Comparison of ENCODE assay signal across 16 cellular contexts in the genomic region with DNA sequence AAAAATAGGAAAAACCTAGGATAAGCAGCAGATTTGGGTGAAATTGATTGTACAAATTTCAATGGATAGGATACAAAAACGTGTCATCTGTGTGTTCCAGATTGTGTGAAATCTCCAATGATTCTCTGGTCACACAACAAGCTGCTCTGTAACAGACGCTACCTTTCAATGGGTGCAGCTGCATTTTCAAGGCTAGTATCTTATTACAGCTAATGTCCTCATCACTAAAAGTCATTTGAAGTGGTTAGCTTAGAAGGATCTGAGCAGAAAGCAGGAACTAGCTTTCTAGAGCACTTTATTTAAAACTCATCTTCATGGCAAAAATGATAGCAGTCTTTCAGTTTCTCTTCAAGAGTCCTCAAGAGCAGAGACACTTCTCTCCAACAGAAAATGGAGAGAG.
"Had no signal": no experiment of that assay in that cellular context is flagged by ENCODE, and none has a peak within 500 bp of the region (broad histone marks: within the 10 kb centered on the region; RNA-seq: fewer than 3 reads in every experiment).

No MANE protein-coding gene starts in this region.

- H3K27ac ChIP-seq: colonic mucosa, foreskin keratinocyte, stomach had no signal

- DNase-seq: activated CD4-positive, alpha-beta memory T cell treated with anti-CD3 and anti-CD28 coated beads for 36 hours; activated CD4-positive, CD25-positive, alpha-beta regulatory T cell treated with anti-CD3 and anti-CD28 coated beads, Interleukin-2, amount 50 U/mL, for 72 hours; activated gamma-delta T cell; activated naive CD8-positive, alpha-beta T cell treated with anti-CD3 and anti-CD28 coated beads for 36 hours; activated T-cell treated with anti-CD3 and anti-CD28 coated beads, Interleukin-2, amount 50 U/mL, for 48 hours; caudate nucleus; colonic mucosa; effector CD4-positive, alpha-beta T cell; head of caudate nucleus; left colon; naive B cell; retina; stimulated activated CD4-positive, alpha-beta T cell treated with anti-CD3 and anti-CD28 coated beads, Interleukin-4, amount 100 ng/mL, for 4 hours; stomach had no signal

- H3K4me3 ChIP-seq: colonic mucosa, lung, stomach had no signal

- H3K9me3 ChIP-seq: colonic mucosa, stomach had no signal

- H3K9me3 Mint-ChIP-seq: naive B cell had no signal

- H3K27ac Mint-ChIP-seq: activated CD4-positive, alpha-beta memory T cell treated with anti-CD3 and anti-CD28 coated beads for 36 hours; activated naive CD8-positive, alpha-beta T cell treated with anti-CD3 and anti-CD28 coated beads for 36 hours; naive B cell had no signal

- H3K36me3 ChIP-seq: colonic mucosa, stomach had no signal

- H3K4me1 ChIP-seq: colonic mucosa, foreskin keratinocyte, stomach had no signal

- ATAC-seq: left colon had no signal

- H3K4me3 Mint-ChIP-seq: activated CD4-positive, alpha-beta memory T cell treated with anti-CD3 and anti-CD28 coated beads for 36 hours; activated naive CD8-positive, alpha-beta T cell treated with anti-CD3 and anti-CD28 coated beads for 36 hours; naive B cell had no signal

- H3K27me3 ChIP-seq: colonic mucosa, foreskin keratinocyte, stomach had no signal

- H3K4me1 Mint-ChIP-seq: activated naive CD8-positive, alpha-beta T cell treated with anti-CD3 and anti-CD28 coated beads for 36 hours; naive B cell had no signal

- H3K27me3 Mint-ChIP-seq: activated CD4-positive, alpha-beta memory T cell treated with anti-CD3 and anti-CD28 coated beads for 36 hours; activated naive CD8-positive, alpha-beta T cell treated with anti-CD3 and anti-CD28 coated beads for 36 hours; naive B cell had no signal

- H3K36me3 Mint-ChIP-seq: activated CD4-positive, alpha-beta memory T cell treated with anti-CD3 and anti-CD28 coated beads for 36 hours; activated naive CD8-positive, alpha-beta T cell treated with anti-CD3 and anti-CD28 coated beads for 36 hours; naive B cell had no signal
